In the genomic region with DNA sequence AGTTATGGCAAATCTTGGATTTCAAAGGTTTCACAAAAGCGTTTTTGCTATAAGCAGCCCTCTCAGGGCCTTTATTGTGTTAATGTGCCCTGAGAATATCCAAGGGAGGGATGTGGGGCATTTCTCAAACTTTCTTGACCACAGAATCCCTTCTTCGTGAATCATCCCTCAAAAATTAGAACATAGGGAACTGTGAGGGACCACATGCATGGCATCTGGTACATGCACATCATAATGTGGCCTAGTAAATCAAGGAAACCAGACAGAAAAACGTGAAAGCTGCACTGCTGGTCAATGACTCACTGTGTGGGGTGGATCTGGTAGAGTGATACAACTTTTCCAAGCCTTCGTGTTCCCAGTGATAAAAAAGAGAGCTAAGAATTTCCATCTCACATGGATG, we compare ENCODE assay signal across 14 cellular contexts. TPM values are rescaled to one million over a fixed set of nuclear protein-coding genes. Genes with fewer than 3 reads are reported as not detected.
DNase-seq lines count a peak whose midpoint lies in the region; ATAC-seq and TF ChIP-seq lines count a peak whose summit lies in the region.
"Had no signal": no experiment of that assay in that cellular context is flagged by ENCODE, and none has a peak within 500 bp of the region (broad histone marks: within the 10 kb centered on the region; RNA-seq: fewer than 3 reads in every experiment).

No MANE protein-coding gene starts in this region.

- H3K27me3 ChIP-seq in BJ (ENCODE audit: control insufficient read depth, insufficient read depth, low read length), result no peaks in the 10 kb centered on the region

- TF ChIP-seq CTCF in BJ (IDR thresholded peaks at IDR 0.05; ENCODE audit: insufficient read depth, low read depth, low read length), result no peak

- POLR2A ChIA-PET in BJ (lab: Charles Lee), result interaction anchor here (0.6 kb wide), 1 partner anchor 22 kb away, joined by 3 read pairs; no protein-coding TSS in a partner anchor

- no peak overlapping the region for H3K4me3 ChIP-seq in BJ (ENCODE audit: low read depth, low read length)
- H3K4me3 ChIP-seq: skin epidermis had no signal

- peak; percentile 98 for DNase-seq in BJ (ENCODE audit: low read depth)
- peak; percentile 99 for DNase-seq in HS-5 (ENCODE audit: low read depth)
- DNase-seq in astrocyte of the hippocampus (ENCODE audit: low read depth, low spot score), result peak; percentile 96
- peak; percentile 72 for DNase-seq in kidney tubule cell (ENCODE audit: low spot score)
- DNase-seq in activated CD4-positive, CD25-positive, alpha-beta regulatory T cell treated with anti-CD3 and anti-CD28 coated beads, Interleukin-2, amount 50 U/mL, for 72 hours, result no peak
- no peak for DNase-seq in NCI-H2171 treated with DMSO at 0.1 percent for 48 hours (lab: John Stamatoyannopoulos, UW)
- DNase-seq in SW 1271 (lab: John Stamatoyannopoulos, UW), result no peak
- DNase-seq: activated CD4-positive, alpha-beta memory T cell treated with anti-CD3 and anti-CD28 coated beads for 36 hours; effector memory CD8-positive, alpha-beta T cell; naive thymus-derived CD4-positive, alpha-beta T cell; NCI-H1105 treated with DMSO at 0.1 percent for 48 hours; NCI-H526 had no signal

- H3K36me3 ChIP-seq in BJ (ENCODE audit: control insufficient read depth, insufficient read depth, low read length), result peaks cover 16% of the 10 kb centered on the region

- no peak for ATAC-seq in HG02610 (IDR thresholded peaks at IDR 0.05; ENCODE audit: unreplicated experiment)
- ATAC-seq: effector memory CD8-positive, alpha-beta T cell; naive thymus-derived CD4-positive, alpha-beta T cell had no signal

- CTCF ChIA-PET in BJ (lab: Yijun Ruan, JAX), result interaction anchor here (1.0 kb wide), 1 partner anchor 23 kb away, joined by 3 read pairs; a partner anchor contains a TSS

RNA-seq across cellular contexts. Expression of a gene that starts 22.4 kb away (rescaled TPM):
- polyA plus RNA-seq in BJ (2011; rRNA removed), result 12.3 and 13.7 TPM in 2 replicates
- 8.6 and 11.7 TPM in 2 replicates for polyA minus RNA-seq in BJ (2011; rRNA and poly(A)+ RNA removed)

RNA-seq across cellular contexts. Expression of a gene that starts 22.9 kb away (rescaled TPM):
- 2.8 and 4.9 TPM in 2 replicates for polyA plus RNA-seq in BJ (2011; rRNA removed)
- polyA minus RNA-seq in BJ (2011; rRNA and poly(A)+ RNA removed), result 5.2 and 7.2 TPM in 2 replicates

Comparison
In these comparisons a context has a peak if more than half of its experiments do, and no peak if none do; other contexts are left out.
1. DNase-seq: peak in BJ (single experiment), HS-5 (single experiment), astrocyte of the hippocampus (single experiment) and kidney tubule cell (single experiment); none in activated CD4-positive, CD25-positive, alpha-beta regulatory T cell treated with anti-CD3 and anti-CD28 coated beads, Interleukin-2, amount 50 U/mL, for 72 hours (single experiment), NCI-H2171 treated with DMSO at 0.1 percent for 48 hours (single experiment) and SW 1271 (0 of 2).